Comparison of ENCODE assay signal across 1 cellular context in the genomic region with DNA sequence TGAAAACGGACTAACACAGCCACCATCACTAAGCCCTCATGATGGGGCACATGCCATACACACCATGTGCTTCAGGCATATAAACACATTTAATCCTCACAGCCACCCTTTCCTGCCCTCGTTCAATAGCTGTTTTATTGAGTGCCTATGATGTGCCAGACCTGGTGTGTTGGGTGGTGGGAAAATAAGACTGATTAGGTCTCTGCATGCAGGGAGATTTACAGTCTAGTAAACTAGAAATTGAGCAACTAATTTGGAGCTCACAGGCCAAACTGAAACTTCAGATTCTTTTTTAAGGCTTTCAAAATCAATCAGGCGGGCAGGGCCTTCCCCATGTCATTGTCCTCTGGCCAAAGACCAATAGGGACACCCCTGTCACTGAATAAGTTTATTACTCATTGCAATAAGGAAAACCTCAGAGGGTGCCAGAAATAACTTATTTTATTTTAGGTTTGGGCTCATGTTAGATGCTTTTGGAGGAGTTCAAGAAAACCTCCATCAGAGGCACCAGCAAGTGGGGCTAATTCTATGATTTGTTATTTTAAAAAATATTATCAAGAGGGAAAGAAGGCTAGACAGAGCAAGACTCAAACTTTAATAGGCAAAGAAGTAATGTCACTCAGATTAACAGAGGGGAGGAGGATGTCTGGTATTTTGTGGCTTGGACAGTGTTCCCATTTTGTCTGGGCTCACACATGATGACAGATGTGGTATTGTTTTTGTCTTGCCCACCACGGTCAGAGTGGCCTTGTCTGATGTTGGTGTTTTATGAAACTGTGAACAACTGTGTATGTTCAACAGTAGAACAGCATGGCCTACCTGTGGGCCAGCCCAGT.
TF ChIP-seq lines count a peak whose summit lies in the region.

No MANE protein-coding gene starts in this region.

TF ChIP-seq in WTC11, 78 proteins besides CTCF, POLR2A, EP300 and RAD21 (continued from another document):
- TF ChIP-seq, protein P1, sequence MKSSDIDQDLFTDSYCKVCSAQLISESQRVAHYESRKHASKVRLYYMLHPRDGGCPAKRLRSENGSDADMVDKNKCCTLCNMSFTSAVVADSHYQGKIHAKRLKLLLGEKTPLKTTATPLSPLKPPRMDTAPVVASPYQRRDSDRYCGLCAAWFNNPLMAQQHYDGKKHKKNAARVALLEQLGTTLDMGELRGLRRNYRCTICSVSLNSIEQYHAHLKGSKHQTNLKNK (CRISPR knock-in tag; IDR thresholded peaks at IDR 0.05) = no peak
- TF ChIP-seq, protein P2, sequence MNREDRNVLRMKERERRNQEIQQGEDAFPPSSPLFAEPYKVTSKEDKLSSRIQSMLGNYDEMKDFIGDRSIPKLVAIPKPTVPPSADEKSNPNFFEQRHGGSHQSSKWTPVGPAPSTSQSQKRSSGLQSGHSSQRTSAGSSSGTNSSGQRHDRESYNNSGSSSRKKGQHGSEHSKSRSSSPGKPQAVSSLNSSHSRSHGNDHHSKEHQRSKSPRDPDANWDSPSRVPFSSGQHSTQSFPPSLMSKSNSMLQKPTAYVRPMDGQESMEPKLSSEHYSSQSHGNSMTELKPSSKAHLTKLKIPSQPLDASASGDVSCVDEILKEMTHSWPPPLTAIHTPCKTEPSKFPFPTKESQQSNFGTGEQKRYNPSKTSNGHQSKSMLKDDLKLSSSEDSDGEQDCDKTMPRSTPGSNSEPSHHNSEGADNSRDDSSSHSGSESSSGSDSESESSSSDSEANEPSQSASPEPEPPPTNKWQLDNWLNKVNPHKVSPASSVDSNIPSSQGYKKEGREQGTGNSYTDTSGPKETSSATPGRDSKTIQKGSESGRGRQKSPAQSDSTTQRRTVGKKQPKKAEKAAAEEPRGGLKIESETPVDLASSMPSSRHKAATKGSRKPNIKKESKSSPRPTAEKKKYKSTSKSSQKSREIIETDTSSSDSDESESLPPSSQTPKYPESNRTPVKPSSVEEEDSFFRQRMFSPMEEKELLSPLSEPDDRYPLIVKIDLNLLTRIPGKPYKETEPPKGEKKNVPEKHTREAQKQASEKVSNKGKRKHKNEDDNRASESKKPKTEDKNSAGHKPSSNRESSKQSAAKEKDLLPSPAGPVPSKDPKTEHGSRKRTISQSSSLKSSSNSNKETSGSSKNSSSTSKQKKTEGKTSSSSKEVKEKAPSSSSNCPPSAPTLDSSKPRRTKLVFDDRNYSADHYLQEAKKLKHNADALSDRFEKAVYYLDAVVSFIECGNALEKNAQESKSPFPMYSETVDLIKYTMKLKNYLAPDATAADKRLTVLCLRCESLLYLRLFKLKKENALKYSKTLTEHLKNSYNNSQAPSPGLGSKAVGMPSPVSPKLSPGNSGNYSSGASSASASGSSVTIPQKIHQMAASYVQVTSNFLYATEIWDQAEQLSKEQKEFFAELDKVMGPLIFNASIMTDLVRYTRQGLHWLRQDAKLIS (CRISPR knock-in tag; IDR thresholded peaks at IDR 0.05; ENCODE audit: borderline replicate concordance) = no peak
- TF ChIP-seq, protein P3, sequence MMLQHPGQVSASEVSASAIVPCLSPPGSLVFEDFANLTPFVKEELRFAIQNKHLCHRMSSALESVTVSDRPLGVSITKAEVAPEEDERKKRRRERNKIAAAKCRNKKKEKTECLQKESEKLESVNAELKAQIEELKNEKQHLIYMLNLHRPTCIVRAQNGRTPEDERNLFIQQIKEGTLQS (CRISPR knock-in tag; conservative IDR thresholded peaks at IDR 0.05) = no peak
